ENCODE assay signal across 20 cellular contexts in the genomic region with DNA sequence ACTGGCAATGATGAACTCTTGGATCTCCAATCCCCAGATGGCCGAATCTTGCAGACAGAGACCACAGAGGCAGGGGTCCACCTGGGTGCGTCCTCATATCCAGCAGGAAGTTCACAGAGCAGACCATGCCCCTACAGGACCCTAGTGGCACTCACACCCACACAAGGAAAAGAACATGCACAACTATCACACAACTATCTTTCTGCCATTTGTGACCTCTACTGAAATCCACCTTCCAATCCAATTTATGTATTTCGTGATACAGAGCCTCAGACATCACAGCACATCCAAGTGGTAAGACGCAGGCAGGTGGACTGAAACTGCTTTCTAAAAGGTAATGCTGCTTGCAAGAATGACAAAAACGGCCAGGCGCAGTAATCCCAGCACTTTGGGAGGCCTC. TPM values are rescaled to one million over a fixed set of nuclear protein-coding genes. Genes with fewer than 3 reads are reported as not detected.
"Had no signal": no experiment of that assay in that cellular context is flagged by ENCODE, and none has a peak within 500 bp of the region (broad histone marks: within the 10 kb centered on the region; RNA-seq: fewer than 3 reads in every experiment).

No MANE protein-coding gene starts in this region.

- H3K4me1 Mint-ChIP-seq: activated naive CD4-positive, alpha-beta T cell treated with anti-CD3 and anti-CD28 coated beads, Interleukin-2, amount 10 ng/mL, durations not matched to agents 7 days and 5 days had no signal

- H3K79me2 ChIP-seq: hepatocyte had no signal

- H3K27me3 Mint-ChIP-seq: progenitor cell of endocrine pancreas had no signal

- H3K9me3 ChIP-seq: adrenal gland, transverse colon had no signal

- H3K4me3 Mint-ChIP-seq: activated naive CD4-positive, alpha-beta T cell treated with anti-CD3 and anti-CD28 coated beads, Interleukin-2, amount 10 ng/mL, durations not matched to agents 7 days and 5 days; activated T-cell treated with anti-CD3 and anti-CD28 coated beads, Interleukin-2, amount 50 U/mL, for 4 hours; mesothelial cell of epicardium; neural crest cell had no signal

- H3K27me3 ChIP-seq: adrenal gland, hepatocyte, transverse colon had no signal

- H3K36me3 Mint-ChIP-seq: activated naive CD4-positive, alpha-beta T cell treated with anti-CD3 and anti-CD28 coated beads, Interleukin-2, amount 10 ng/mL, durations not matched to agents 7 days and 5 days; mesothelial cell of epicardium had no signal

- H3K4me3 ChIP-seq: adrenal gland, hepatocyte, transverse colon had no signal

- H3K27ac Mint-ChIP-seq: activated naive CD4-positive, alpha-beta T cell treated with anti-CD3 and anti-CD28 coated beads, Interleukin-2, amount 10 ng/mL, durations not matched to agents 7 days and 5 days had no signal

- ATAC-seq: activated T-cell treated with anti-CD3 and anti-CD28 coated beads, Interleukin-2, amount 50 U/mL, for 4 hours had no signal

- H3K4me2 ChIP-seq: hepatocyte had no signal

- DNase-seq: activated CD4-positive, alpha-beta T cell treated with anti-CD3 and anti-CD28 coated beads, Interleukin-2, amount 50 U/mL, for 1 hour; activated CD4-positive, CD25-positive, alpha-beta regulatory T cell treated with anti-CD3 and anti-CD28 coated beads, Interleukin-2, amount 50 U/mL, for 72 hours; activated CD8-positive, alpha-beta memory T cell treated with anti-CD3 and anti-CD28 coated beads, Interleukin-2, amount 50 U/mL, for 4 hours; activated naive CD4-positive, alpha-beta T cell treated with anti-CD3 and anti-CD28 coated beads, Interleukin-2, amount 10 ng/mL, durations not matched to agents 7 days and 5 days; activated T-cell treated with anti-CD3 and anti-CD28 coated beads, Interleukin-2, amount 50 U/mL, for 4 hours; adrenal gland; foreskin fibroblast; left cardiac atrium; stimulated activated CD4-positive, alpha-beta T cell treated with anti-CD3 and anti-CD28 coated beads, Interleukin-2, amount 100 ng/mL, for 24 hours; stimulated activated naive CD4-positive, alpha-beta T cell treated with Interleukin-2 at 50 U/mL for 16 hours; T-helper 1 cell; T-helper 9 cell; transverse colon had no signal

- H3K9me3 Mint-ChIP-seq: activated naive CD4-positive, alpha-beta T cell treated with anti-CD3 and anti-CD28 coated beads, Interleukin-2, amount 10 ng/mL, durations not matched to agents 7 days and 5 days; activated T-cell treated with anti-CD3 and anti-CD28 coated beads, Interleukin-2, amount 50 U/mL, for 4 hours; mesothelial cell of epicardium had no signal

- H3K36me3 ChIP-seq: adrenal gland, transverse colon had no signal

- H2AFZ ChIP-seq: hepatocyte had no signal

RNA-seq across cellular contexts. Expression of a gene that starts 44.6 kb away (rescaled TPM):
- total RNA-seq: activated T-cell treated with anti-CD3 and anti-CD28 coated beads, Interleukin-2, amount 50 U/mL, for 4 hours; left cardiac atrium; lower leg skin; mesothelial cell of epicardium; neural crest cell; osteoblast; skeletal muscle tissue; transverse colon had no signal
